Comparison of ENCODE assay signal across 22 cellular contexts in the genomic region with DNA sequence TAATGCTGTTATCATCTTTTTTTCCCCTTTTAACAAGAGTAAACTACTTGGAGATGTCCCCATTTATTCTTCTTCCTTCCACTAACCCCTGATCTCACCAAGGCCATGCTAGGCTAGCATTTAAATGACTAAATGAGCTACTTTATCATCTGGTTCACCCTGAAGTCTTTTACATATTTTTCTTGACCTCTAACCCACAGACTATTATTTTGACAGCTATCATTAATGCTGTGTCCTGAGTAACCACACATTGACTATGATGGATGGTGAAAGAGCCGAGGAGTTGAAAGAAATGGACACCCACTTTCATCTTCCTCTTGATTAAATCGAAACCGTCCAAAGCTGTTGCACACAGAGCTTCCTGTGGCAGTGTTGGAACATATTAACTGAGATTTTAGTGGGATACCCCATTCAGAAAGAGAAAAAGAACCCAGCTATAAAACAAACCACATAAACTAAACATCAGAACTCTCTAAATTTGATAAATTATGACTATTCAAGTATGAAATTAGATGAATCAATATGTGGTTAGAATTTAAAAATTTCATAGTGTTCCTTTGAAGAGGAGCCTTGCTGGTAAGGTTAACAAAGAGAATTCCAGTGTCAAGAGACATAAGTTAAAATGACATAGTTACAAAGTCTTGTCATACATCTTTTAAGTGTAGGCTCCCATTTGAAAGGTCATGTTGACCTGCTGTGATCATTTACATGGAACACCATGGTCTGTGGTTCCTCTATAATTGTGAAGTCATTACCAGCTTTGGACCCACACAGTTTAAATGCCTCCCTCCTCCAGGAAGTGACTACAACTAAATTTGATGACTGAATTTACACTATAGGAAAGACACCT.
DNase-seq lines count a peak whose midpoint lies in the region; ATAC-seq, FAIRE-seq and TF ChIP-seq lines count a peak whose summit lies in the region.
"Had no signal": no experiment of that assay in that cellular context is flagged by ENCODE, and none has a peak within 500 bp of the region (broad histone marks: within the 10 kb centered on the region; RNA-seq: fewer than 3 reads in every experiment).

No MANE protein-coding gene starts in this region.

- no peaks in the 10 kb centered on the region for H3K36me3 ChIP-seq in aorta (ENCODE audit: control insufficient read depth in 1 of 2, insufficient read depth in 2 of 2, low read length in 1 of 2)
- H3K36me3 ChIP-seq: BLaER1 had no signal

- no peaks in the 10 kb centered on the region for H3K4me1 Mint-ChIP-seq in nephron
- H3K4me1 Mint-ChIP-seq: CD4-positive, alpha-beta memory T cell had no signal

- 80 to 87% methylated on average over 3 of the region's 3 CpGs for WGBS in aorta, 2 donors

- peak overlapping the region in 2 of 3 experiments; percentile 7 to 65 for H3K27ac Mint-ChIP-seq in nephron
- H3K27ac Mint-ChIP-seq: CD4-positive, alpha-beta memory T cell had no signal

- H3K9me3 Mint-ChIP-seq in nephron = no peaks in the 10 kb centered on the region

- H3K27me3 ChIP-seq in aorta (ENCODE audit: control insufficient read depth in 1 of 2, insufficient read depth in 2 of 2, low read length in 1 of 2) = no peaks in the 10 kb centered on the region
- H3K27me3 ChIP-seq: BLaER1 had no signal

- H3K4me3 ChIP-seq in aorta (ENCODE audit: low read length in 2 of 2) = no peak overlapping the region
- H3K4me3 ChIP-seq: BLaER1 had no signal

- H3K27ac ChIP-seq in aorta (ENCODE audit: low read depth in 1 of 2, low read length in 2 of 2) = no peak overlapping the region
- H3K27ac ChIP-seq: BLaER1, HL-60 had no signal

- no peak for ATAC-seq in GM18873 (IDR thresholded peaks at IDR 0.05; ENCODE audit: low FRiP score, unreplicated experiment)
- ATAC-seq in aorta (ENCODE audit: low FRiP score) = no peak
- no peak for ATAC-seq in HG02571 (IDR thresholded peaks at IDR 0.05; ENCODE audit: unreplicated experiment)
- ATAC-seq: Right ventricle myocardium inferior had no signal

- intact Hi-C loops in aorta (cut with DNase I) = no loop called here

- no peaks in the 10 kb centered on the region for H3K27me3 Mint-ChIP-seq in nephron (ENCODE audit: low read depth)
- H3K27me3 Mint-ChIP-seq: CD4-positive, alpha-beta memory T cell had no signal

- FAIRE-seq in HTR-8/SVneo (lab: Jason Lieb, UNC) = no peak
- FAIRE-seq: D721Med, GM12892, GM18507, RCC 7860 had no signal

- H3K9me3 ChIP-seq in aorta (ENCODE audit: control insufficient read depth, low read length) = no peaks in the 10 kb centered on the region

- H3K4me1 ChIP-seq in aorta (ENCODE audit: control insufficient read depth in 1 of 2, insufficient read depth in 2 of 2, low read length in 2 of 2) = no peaks in the 10 kb centered on the region
- H3K4me1 ChIP-seq: BLaER1 had no signal

- TF ChIP-seq CTCF in nephron (IDR thresholded peaks at IDR 0.05; ENCODE audit: unreplicated experiment in 3 of 3) = no peak

- H3K4me3 Mint-ChIP-seq in nephron = no peak overlapping the region
- H3K4me3 Mint-ChIP-seq: CD4-positive, alpha-beta memory T cell had no signal

- H3K36me3 Mint-ChIP-seq in nephron (ENCODE audit: low read depth) = no peaks in the 10 kb centered on the region
- H3K36me3 Mint-ChIP-seq: CD4-positive, alpha-beta memory T cell had no signal

- DNase-seq in HTR-8/SVneo (ENCODE audit: insufficient read length, low spot score) (peak; percentile 6), NCI-H146 (lab: John Stamatoyannopoulos, UW) (peak; percentile 22), amniotic epithelial cell (ENCODE audit: low read depth) (peak; percentile 82), aorta (no peak)
- DNase-seq: CD4-positive, alpha-beta memory T cell; DMS79; IMR-90; Karpas-422; MM.1S; NCI-H1092; NCI-H1694 treated with DMSO at 0.1 percent for 48 hours; NCI-H526 had no signal

Comparison
In these comparisons a context has a peak if more than half of its experiments do, and no peak if none do; other contexts are left out.
1. DNase-seq: peak in HTR-8/SVneo (single experiment), NCI-H146 (single experiment) and amniotic epithelial cell (single experiment); none in aorta (0 of 2).